Comparison of ENCODE assay signal across 8 cellular contexts in the genomic region with DNA sequence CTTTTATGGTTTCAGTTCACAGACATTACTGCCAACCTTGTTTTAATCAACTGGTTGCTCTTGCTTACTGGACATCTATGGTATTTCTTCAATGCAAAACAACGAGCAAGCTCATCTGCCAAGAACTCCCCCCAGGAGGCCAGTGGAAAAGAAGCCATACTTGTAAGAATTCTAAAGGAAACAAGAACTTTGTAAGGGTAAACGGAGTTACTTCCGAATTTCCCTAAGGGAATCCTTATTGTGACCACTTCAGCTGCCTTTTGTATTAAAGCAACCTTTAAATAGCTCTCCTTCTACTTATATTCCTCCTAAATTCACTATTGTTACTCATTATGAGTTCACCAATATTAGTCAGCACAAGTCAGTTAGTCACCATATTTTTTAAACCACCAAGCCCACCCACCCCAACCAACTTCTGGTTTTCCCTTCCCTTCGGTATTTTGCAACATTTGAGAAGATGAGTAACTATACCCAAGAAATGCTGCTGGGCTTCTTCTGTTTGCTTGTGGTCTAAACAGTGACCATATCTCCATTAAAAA.
DNase-seq lines count a peak whose midpoint lies in the region; ATAC-seq and TF ChIP-seq lines count a peak whose summit lies in the region.

No MANE protein-coding gene starts in this region.

- H3K4me1 ChIP-seq in breast epithelium = no peaks in the 10 kb centered on the region

- TF ChIP-seq CTCF in MCF 10A (IDR thresholded peaks at IDR 0.05; ENCODE audit: unreplicated experiment) (no peak), breast epithelium (IDR thresholded peaks at IDR 0.05) (no peak)

- peak overlapping the region; percentile 52 for H3K4me3 Mint-ChIP-seq in MCF 10A (ENCODE audit: unreplicated experiment)
- peak overlapping the region; percentile 28 to 50 for H3K4me3 Mint-ChIP-seq in stimulated activated naive CD8-positive, alpha-beta T cell treated with anti-CD3 and anti-CD28 coated beads, Interleukin-15, amount 100 ng/mL, for 72 hours

- no peaks in the 10 kb centered on the region for H3K9me3 Mint-ChIP-seq in MCF 10A (ENCODE audit: unreplicated experiment)
- H3K9me3 Mint-ChIP-seq in stimulated activated naive CD8-positive, alpha-beta T cell treated with anti-CD3 and anti-CD28 coated beads, Interleukin-15, amount 100 ng/mL, for 72 hours = no peaks in the 10 kb centered on the region

- peak overlapping the region; percentile 88 for H3K27ac Mint-ChIP-seq in MCF 10A (ENCODE audit: low read depth, unreplicated experiment)
- peak overlapping the region; percentile 42 to 46 for H3K27ac Mint-ChIP-seq in stimulated activated naive CD8-positive, alpha-beta T cell treated with anti-CD3 and anti-CD28 coated beads, Interleukin-15, amount 100 ng/mL, for 72 hours

- TF ChIP-seq POLR2A in breast epithelium (IDR thresholded peaks at IDR 0.05) = no peak

- no peaks in the 10 kb centered on the region for H3K36me3 ChIP-seq in breast epithelium

- H3K4me1 Mint-ChIP-seq in MCF 10A (ENCODE audit: insufficient read depth, unreplicated experiment) = peaks cover 30% of the 10 kb centered on the region
- peaks cover 73% of the 10 kb centered on the region for H3K4me1 Mint-ChIP-seq in stimulated activated naive CD8-positive, alpha-beta T cell treated with anti-CD3 and anti-CD28 coated beads, Interleukin-15, amount 100 ng/mL, for 72 hours

- intact Hi-C loops in MCF 10A (cut with micrococcal nuclease) (loop anchor here (1.0 to 5.0 kb wide), 5 partner anchors 33 to 605 kb away; no protein-coding TSS in a partner anchor), breast epithelium (cut with DNase I; ENCODE audit: low total_unique reads) (no loop called here)

- peak; percentile 72 for ATAC-seq in stimulated activated naive CD8-positive, alpha-beta T cell treated with anti-CD3 and anti-CD28 coated beads, Interleukin-15, amount 100 ng/mL, for 72 hours

- H3K9me3 ChIP-seq in breast epithelium = no peaks in the 10 kb centered on the region

- POLR2A ChIA-PET in MCF 10A (lab: Yijun Ruan, JAX) = interaction anchor here (0.7 to 7.4 kb wide), 13 partner anchors 9 to 573 kb away, joined by 3 to 88 read pairs (median 6); no protein-coding TSS in a partner anchor

- H3K36me3 Mint-ChIP-seq in MCF 10A (ENCODE audit: insufficient read depth, unreplicated experiment) = peaks cover 7% of the 10 kb centered on the region

- H3K27me3 ChIP-seq in breast epithelium = peaks cover 0 to 19% of the 10 kb centered on the region in 2 donors

- H3K27me3 Mint-ChIP-seq in MCF 10A (ENCODE audit: insufficient read depth, unreplicated experiment) = peaks cover 49% of the 10 kb centered on the region
- no peaks in the 10 kb centered on the region for H3K27me3 Mint-ChIP-seq in stimulated activated naive CD8-positive, alpha-beta T cell treated with anti-CD3 and anti-CD28 coated beads, Interleukin-15, amount 100 ng/mL, for 72 hours

- DNase-seq in MCF 10A (ENCODE audit: unreplicated experiment) = peak; percentile 86
- DNase-seq in breast epithelium (ENCODE audit: low spot score in 2 of 2) = no peak
- DNase-seq in SKM-1 (lab: John Stamatoyannopoulos, UW; ENCODE audit: unreplicated experiment) = peak; percentile 20
- peak; percentile 45 for DNase-seq in dedifferentiated amniotic fluid mesenchymal stem cell (ENCODE audit: extremely low spot score)
- peak; percentile 26 to 67 for DNase-seq in stimulated activated naive CD8-positive, alpha-beta T cell treated with anti-CD3 and anti-CD28 coated beads, Interleukin-15, amount 100 ng/mL, for 72 hours
- DNase-seq in iPS-NIHi7 (ENCODE audit: extremely low spot score) = no peak
- DNase-seq in T-helper 9 cell = no peak
- DNase-seq in NCI-H345 (lab: John Stamatoyannopoulos, UW) = no peak

- H3K27ac ChIP-seq in breast epithelium = no peak overlapping the region

- CTCF ChIA-PET in MCF 10A (lab: Yijun Ruan, JAX) = interaction anchor here (0.7 to 2.5 kb wide), 2 partner anchors 40 to 572 kb away, joined by 3 to 20 read pairs; no protein-coding TSS in a partner anchor

- BruUV-seq in MCF 10A (replicated peaks; lab: Mats Ljungman, UMichigan) = no TSS peak

- no peak overlapping the region for H3K4me3 ChIP-seq in breast epithelium

Comparison
In these comparisons a context has a peak if more than half of its experiments do, and no peak if none do; other contexts are left out.
1. DNase-seq: peak in MCF 10A (single experiment), SKM-1 (single experiment), dedifferentiated amniotic fluid mesenchymal stem cell (single experiment) and stimulated activated naive CD8-positive, alpha-beta T cell treated with anti-CD3 and anti-CD28 coated beads, Interleukin-15, amount 100 ng/mL, for 72 hours (2 of 2); none in breast epithelium (0 of 2), iPS-NIHi7 (single experiment), T-helper 9 cell (single experiment) and NCI-H345 (single experiment).